In the genomic region with DNA sequence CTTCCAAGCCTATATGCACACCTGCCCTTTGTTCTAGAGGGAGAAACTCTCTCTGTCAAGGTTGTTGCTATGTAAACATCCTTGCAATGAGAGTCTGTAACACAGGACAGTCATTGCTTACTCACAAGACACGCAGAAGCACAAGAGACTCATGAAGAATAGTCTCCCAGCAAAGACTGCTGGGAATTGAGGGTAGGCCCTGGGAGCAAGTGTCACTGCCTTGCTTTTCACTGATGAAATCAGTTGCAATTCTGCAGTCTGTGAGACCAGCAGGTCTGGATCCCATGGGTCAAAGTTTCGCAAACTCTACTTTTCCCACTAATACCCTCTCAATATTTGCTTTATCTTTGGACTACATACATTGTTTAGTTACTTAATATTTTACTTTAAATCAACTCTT, we compare ENCODE assay signal across 17 cellular contexts.
DNase-seq lines count a peak whose midpoint lies in the region; ATAC-seq, FAIRE-seq and TF ChIP-seq lines count a peak whose summit lies in the region.
"Had no signal": no experiment of that assay in that cellular context is flagged by ENCODE, and none has a peak within 500 bp of the region (broad histone marks: within the 10 kb centered on the region; RNA-seq: fewer than 3 reads in every experiment).

No MANE protein-coding gene starts in this region.

- H3K9ac ChIP-seq in K562 (ENCODE audit: insufficient read depth in 1 of 2, low read depth in 2 of 2, low read length in 2 of 2) = no peak overlapping the region

- no peaks in the 10 kb centered on the region for H3K9me3 ChIP-seq in K562 (replicated peaks; ENCODE audit: control insufficient read depth, insufficient read depth, low read depth, low read length)
- H3K9me3 ChIP-seq: pancreas, upper lobe of right lung had no signal

- POLR2A ChIA-PET in K562 (lab: Yijun Ruan, JAX) = no interaction called here

- in situ Hi-C loops in K562 (cut with MboI) = no loop called here

- intact Hi-C loops in K562 (cut with micrococcal nuclease) = no loop called here

- no peak for TF ChIP-seq CTCF in K562 (IDR thresholded peaks at IDR 0.05 in 2 of 3, conservative IDR thresholded peaks at IDR 0.05 in 1 of 3; ENCODE audit: insufficient read depth in 2 of 3, low read depth in 1 of 3, low read length in 3 of 3)

- H3K36me3 ChIP-seq in K562 (ENCODE audit: control insufficient read depth, insufficient read depth, low read length) = 0 out of 3 replicates have a peak, but pooled peaks cover 5% of the 10 kb centered on the region
- H3K36me3 ChIP-seq: pancreas had no signal

- no peak for TF ChIP-seq POLR2A in K562 (conservative IDR thresholded peaks at IDR 0.05)

- no peak overlapping the region for H3K4me2 ChIP-seq in K562 (ENCODE audit: insufficient read depth, low read length)

- H3K9me1 ChIP-seq in K562 (ENCODE audit: control insufficient read depth, insufficient read depth, low read length) = no peaks in the 10 kb centered on the region

- peak; percentile 40 for DNase-seq in AG08395 (ENCODE audit: low spot score)
- DNase-seq in HT1080 (ENCODE audit: low read depth) = peak; percentile 71
- peak in 1 of 4 experiments; percentile 7 for DNase-seq in K562 (ENCODE audit: extremely low read depth in 1 of 4, low spot score in 3 of 4)
- DNase-seq in iris pigment epithelial cell (ENCODE audit: low read depth) = peak; percentile 65
- no peak for DNase-seq in islet precursor cell
- DNase-seq in occipital lobe (lab: John Stamatoyannopoulos, UW) = no peak
- DNase-seq in substantia nigra (lab: John Stamatoyannopoulos, UW) = no peak
- DNase-seq: activated CD8-positive, alpha-beta T cell treated with anti-CD3 and anti-CD28 coated beads, Interleukin-2, amount 10 ng/mL, durations not matched to agents 7 days and 5 days; activated gamma-delta T cell; DMS79; NCI-H1092; NCI-H510A; SHP77; stimulated activated CD4-positive, alpha-beta T cell treated with anti-CD3 and anti-CD28 coated beads, Interleukin-15, amount 100 ng/mL, for 24 hours; upper lobe of right lung had no signal

- 83% methylated on average over 2 of the region's 2 CpGs for WGBS in K562 (ENCODE audit: insufficient coverage, low coverage, missing lambda C conversion rate)

- no peak for TF ChIP-seq RAD21 in K562 (CRISPR knock-in tag; conservative IDR thresholded peaks at IDR 0.05 in 1 of 2, IDR thresholded peaks at IDR 0.05 in 1 of 2)

- no peaks in the 10 kb centered on the region for H4K20me1 ChIP-seq in K562 (replicated peaks; ENCODE audit: control insufficient read depth, insufficient read depth, low read length)

- no peaks in the 10 kb centered on the region for H3K79me2 ChIP-seq in K562 (ENCODE audit: control insufficient read depth, insufficient read depth, low read length)

- no peak overlapping the region for H3K4me3 ChIP-seq in K562
- H3K4me3 ChIP-seq: pancreas, upper lobe of right lung had no signal

- FAIRE-seq in K562 (lab: Jason Lieb, UNC) = no peak
- FAIRE-seq: pancreas had no signal

- ATAC-seq in K562 (peak; percentile 63), HG03520 (IDR thresholded peaks at IDR 0.05; ENCODE audit: unreplicated experiment) (no peak)
- ATAC-seq: activated CD8-positive, alpha-beta T cell treated with anti-CD3 and anti-CD28 coated beads, Interleukin-2, amount 10 ng/mL, durations not matched to agents 7 days and 5 days; upper lobe of right lung had no signal

- H3K4me1 ChIP-seq in K562 (replicated peaks in 1 of 2; ENCODE audit: control insufficient read depth in 2 of 2, insufficient read depth in 2 of 2, low read length in 2 of 2) = no peaks in the 10 kb centered on the region; a peak in 1 of 5 replicates
- H3K4me1 ChIP-seq: upper lobe of right lung had no signal

- TF ChIP-seq EP300 in K562 (IDR thresholded peaks at IDR 0.05; ENCODE audit: low read length) = no peak

- CTCF ChIA-PET in K562 (lab: Yijun Ruan, JAX; ENCODE audit: low intra/inter-chr PET ratio) = no interaction called here

- H3K27me3 ChIP-seq in K562 (ENCODE audit: control insufficient read depth in 2 of 2, insufficient read depth in 2 of 2, low read length in 2 of 2) = no peaks in the 10 kb centered on the region
- H3K27me3 ChIP-seq: pancreas, upper lobe of right lung had no signal

- no peak overlapping the region for H2AFZ ChIP-seq in K562 (ENCODE audit: low read depth, low read length)

- peak overlapping the region; percentile 10; the same call in 1 of the 3 replicates for H3K27ac ChIP-seq in K562 (ENCODE audit: extremely low read depth, low read depth, low read length)
- H3K27ac ChIP-seq in substantia nigra (ENCODE audit: low read depth, low read length, poor library complexity, severe bottlenecking) = no peak overlapping the region
- H3K27ac ChIP-seq: pancreas, upper lobe of right lung had no signal

- no TSS peak for BruUV-seq in K562 (replicated peaks; lab: Mats Ljungman, UMichigan)

TF ChIP-seq in K562, 482 proteins besides CTCF, POLR2A, EP300 and RAD21 (continues in another document):
- TF ChIP-seq SIN3B (IDR thresholded peaks at IDR 0.05; ENCODE audit: low read depth) = no peak
- no peak for TF ChIP-seq NR2C2 (CRISPR knock-in tag; IDR thresholded peaks at IDR 0.05)
- TF ChIP-seq NR2C2 (tag; IDR thresholded peaks at IDR 0.05) = peak; percentile 76; the same call in 1 of the 2 replicates
- TF ChIP-seq RBM17 (IDR thresholded peaks at IDR 0.05; ENCODE audit: borderline replicate concordance, low read depth, low read length) = no peak
- TF ChIP-seq, protein P1, sequence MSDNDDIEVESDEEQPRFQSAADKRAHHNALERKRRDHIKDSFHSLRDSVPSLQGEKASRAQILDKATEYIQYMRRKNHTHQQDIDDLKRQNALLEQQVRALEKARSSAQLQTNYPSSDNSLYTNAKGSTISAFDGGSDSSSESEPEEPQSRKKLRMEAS (CRISPR knock-in tag; IDR thresholded peaks at IDR 0.05) = no peak
- 0 out of 2 replicates have a peak, but pooled peaks have one; percentile 74 for TF ChIP-seq HDAC8 (tag; IDR thresholded peaks at IDR 0.05)
- TF ChIP-seq, protein P2, sequence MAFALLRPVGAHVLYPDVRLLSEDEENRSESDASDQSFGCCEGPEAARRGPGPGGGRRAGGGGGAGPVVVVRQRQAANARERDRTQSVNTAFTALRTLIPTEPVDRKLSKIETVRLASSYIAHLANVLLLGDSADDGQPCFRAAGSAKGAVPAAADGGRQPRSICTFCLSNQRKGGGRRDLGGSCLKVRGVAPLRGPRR (CRISPR knock-in tag; IDR thresholded peaks at IDR 0.05) = no peak
- TF ChIP-seq, protein P3, sequence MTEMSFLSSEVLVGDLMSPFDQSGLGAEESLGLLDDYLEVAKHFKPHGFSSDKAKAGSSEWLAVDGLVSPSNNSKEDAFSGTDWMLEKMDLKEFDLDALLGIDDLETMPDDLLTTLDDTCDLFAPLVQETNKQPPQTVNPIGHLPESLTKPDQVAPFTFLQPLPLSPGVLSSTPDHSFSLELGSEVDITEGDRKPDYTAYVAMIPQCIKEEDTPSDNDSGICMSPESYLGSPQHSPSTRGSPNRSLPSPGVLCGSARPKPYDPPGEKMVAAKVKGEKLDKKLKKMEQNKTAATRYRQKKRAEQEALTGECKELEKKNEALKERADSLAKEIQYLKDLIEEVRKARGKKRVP (CRISPR knock-in tag; IDR thresholded peaks at IDR 0.05) = peak; percentile 76; the same call in 1 of the 2 replicates
- no peak for TF ChIP-seq NEUROD1 (IDR thresholded peaks at IDR 0.05; ENCODE audit: borderline replicate concordance, low read depth, low read length, partially characterized antibody)
- peak; percentile 40 for TF ChIP-seq CEBPB (tag; IDR thresholded peaks at IDR 0.05)
- TF ChIP-seq ZNF224 (CRISPR knock-in tag; IDR thresholded peaks at IDR 0.05) = no peak
- TF ChIP-seq, protein P4, sequence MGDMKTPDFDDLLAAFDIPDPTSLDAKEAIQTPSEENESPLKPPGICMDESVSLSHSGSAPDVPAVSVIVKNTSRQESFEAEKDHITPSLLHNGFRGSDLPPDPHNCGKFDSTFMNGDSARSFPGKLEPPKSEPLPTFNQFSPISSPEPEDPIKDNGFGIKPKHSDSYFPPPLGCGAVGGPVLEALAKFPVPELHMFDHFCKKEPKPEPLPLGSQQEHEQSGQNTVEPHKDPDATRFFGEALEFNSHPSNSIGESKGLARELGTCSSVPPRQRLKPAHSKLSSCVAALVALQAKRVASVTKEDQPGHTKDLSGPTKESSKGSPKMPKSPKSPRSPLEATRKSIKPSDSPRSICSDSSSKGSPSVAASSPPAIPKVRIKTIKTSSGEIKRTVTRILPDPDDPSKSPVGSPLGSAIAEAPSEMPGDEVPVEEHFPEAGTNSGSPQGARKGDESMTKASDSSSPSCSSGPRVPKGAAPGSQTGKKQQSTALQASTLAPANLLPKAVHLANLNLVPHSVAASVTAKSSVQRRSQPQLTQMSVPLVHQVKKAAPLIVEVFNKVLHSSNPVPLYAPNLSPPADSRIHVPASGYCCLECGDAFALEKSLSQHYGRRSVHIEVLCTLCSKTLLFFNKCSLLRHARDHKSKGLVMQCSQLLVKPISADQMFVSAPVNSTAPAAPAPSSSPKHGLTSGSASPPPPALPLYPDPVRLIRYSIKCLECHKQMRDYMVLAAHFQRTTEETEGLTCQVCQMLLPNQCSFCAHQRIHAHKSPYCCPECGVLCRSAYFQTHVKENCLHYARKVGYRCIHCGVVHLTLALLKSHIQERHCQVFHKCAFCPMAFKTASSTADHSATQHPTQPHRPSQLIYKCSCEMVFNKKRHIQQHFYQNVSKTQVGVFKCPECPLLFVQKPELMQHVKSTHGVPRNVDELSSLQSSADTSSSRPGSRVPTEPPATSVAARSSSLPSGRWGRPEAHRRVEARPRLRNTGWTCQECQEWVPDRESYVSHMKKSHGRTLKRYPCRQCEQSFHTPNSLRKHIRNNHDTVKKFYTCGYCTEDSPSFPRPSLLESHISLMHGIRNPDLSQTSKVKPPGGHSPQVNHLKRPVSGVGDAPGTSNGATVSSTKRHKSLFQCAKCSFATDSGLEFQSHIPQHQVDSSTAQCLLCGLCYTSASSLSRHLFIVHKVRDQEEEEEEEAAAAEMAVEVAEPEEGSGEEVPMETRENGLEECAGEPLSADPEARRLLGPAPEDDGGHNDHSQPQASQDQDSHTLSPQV (IDR thresholded peaks at IDR 0.05) = peak; percentile 47; the same call in 1 of the 2 replicates
- TF ChIP-seq CBFA2T3 (IDR thresholded peaks at IDR 0.05) = no peak
- no peak for TF ChIP-seq PHF20 (IDR thresholded peaks at IDR 0.05; ENCODE audit: partially characterized antibody)

Comparison
In these comparisons a context has a peak if more than half of its experiments do, and no peak if none do; other contexts are left out.
1. DNase-seq: peak in AG08395 (single experiment), HT1080 (single experiment) and iris pigment epithelial cell (single experiment); none in islet precursor cell (single experiment), occipital lobe (single experiment) and substantia nigra (0 of 49).